7 cellular contexts compared by ENCODE assay signal in the genomic region with DNA sequence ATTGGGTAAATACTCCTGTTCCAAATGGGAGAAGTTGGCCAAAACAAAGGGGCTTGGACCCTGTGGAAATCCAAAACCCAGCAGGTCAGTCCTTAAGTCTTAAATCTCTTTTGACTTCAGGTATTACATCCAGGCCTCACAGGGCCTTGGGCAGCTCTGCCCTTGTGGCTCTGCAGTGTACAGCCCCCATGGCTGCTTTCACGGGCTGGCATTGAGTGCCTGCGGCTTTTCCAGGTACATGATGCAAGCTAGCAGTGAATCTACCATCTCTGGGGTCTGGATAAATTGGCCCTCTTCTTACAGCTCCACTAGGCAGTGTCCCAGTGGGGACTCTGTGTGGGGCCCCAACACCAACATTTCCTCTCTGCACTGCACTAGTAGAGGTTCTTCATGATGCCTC.
"Had no signal": no experiment of that assay in that cellular context is flagged by ENCODE, and none has a peak within 500 bp of the region (broad histone marks: within the 10 kb centered on the region; RNA-seq: fewer than 3 reads in every experiment).

No MANE protein-coding gene starts in this region.

- DNase-seq: GM23248, GOT3, H7, H9, HFFc6 had no signal

- H3K4me3 Mint-ChIP-seq: GM23338, H9, HFFc6 had no signal

- ATAC-seq: GM23338, HCT116 had no signal

- H3K4me1 Mint-ChIP-seq: GM23338, H9 had no signal

- H3K27ac Mint-ChIP-seq: GM23338, H9, HFFc6 had no signal
